ENCODE assay signal across 1 cellular context in the genomic region with DNA sequence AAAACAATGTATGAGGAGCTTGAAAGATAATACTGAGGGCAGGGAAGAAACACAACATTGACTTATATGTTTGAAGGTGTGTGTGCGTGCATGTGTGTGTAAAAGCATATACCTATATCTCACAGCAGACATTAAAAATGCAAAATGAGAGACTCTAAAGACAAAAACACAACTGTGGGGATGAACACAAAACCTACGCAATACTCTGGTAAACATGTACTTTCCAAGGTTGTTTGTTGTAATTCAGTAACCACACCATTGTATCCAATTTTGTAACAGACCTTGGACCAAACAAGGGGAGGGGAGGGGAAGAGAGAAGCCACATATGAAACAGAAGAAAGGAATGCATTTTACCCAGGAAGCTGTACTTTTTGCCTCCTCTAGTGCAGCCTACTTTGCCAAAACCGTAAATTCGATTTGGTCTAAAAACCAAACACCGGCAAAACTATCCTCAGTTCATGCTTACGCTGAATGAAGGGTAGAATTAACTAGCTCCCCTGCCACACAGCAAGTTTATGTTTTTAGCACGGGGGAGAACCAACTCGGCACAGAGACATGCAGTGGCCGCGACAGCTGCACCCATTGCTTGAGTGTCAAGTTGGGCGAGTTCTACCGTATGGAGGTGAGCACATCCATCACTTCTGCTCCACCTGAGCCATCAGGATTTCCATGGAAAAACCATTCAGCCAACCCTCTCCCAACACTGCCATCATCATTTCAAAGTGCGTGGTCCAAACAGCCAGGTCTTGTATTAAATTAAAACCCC.
TF ChIP-seq lines count a peak whose summit lies in the region.

No MANE protein-coding gene starts in this region.

TF ChIP-seq in IMR-90, 13 proteins besides CTCF, POLR2A, EP300 and RAD21 (continued from another document):
- TF ChIP-seq RFX5 (IDR thresholded peaks at IDR 0.05; ENCODE audit: low read depth, low read length) (no peak), MAZ (IDR thresholded peaks at IDR 0.05; ENCODE audit: borderline replicate concordance, low read depth, low read length) (no peak), RCOR1 (IDR thresholded peaks at IDR 0.05; ENCODE audit: insufficient replicate concordance, low read length) (no peak)
- TF ChIP-seq, protein P1, sequence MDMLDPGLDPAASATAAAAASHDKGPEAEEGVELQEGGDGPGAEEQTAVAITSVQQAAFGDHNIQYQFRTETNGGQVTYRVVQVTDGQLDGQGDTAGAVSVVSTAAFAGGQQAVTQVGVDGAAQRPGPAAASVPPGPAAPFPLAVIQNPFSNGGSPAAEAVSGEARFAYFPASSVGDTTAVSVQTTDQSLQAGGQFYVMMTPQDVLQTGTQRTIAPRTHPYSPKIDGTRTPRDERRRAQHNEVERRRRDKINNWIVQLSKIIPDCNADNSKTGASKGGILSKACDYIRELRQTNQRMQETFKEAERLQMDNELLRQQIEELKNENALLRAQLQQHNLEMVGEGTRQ (IDR thresholded peaks at IDR 0.05; ENCODE audit: low read depth, low read length), result no peak
- TF ChIP-seq, protein P2, sequence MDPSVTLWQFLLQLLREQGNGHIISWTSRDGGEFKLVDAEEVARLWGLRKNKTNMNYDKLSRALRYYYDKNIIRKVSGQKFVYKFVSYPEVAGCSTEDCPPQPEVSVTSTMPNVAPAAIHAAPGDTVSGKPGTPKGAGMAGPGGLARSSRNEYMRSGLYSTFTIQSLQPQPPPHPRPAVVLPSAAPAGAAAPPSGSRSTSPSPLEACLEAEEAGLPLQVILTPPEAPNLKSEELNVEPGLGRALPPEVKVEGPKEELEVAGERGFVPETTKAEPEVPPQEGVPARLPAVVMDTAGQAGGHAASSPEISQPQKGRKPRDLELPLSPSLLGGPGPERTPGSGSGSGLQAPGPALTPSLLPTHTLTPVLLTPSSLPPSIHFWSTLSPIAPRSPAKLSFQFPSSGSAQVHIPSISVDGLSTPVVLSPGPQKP (IDR thresholded peaks at IDR 0.05; ENCODE audit: borderline replicate concordance, low read depth, low read length), result no peak
